In the genomic region with DNA sequence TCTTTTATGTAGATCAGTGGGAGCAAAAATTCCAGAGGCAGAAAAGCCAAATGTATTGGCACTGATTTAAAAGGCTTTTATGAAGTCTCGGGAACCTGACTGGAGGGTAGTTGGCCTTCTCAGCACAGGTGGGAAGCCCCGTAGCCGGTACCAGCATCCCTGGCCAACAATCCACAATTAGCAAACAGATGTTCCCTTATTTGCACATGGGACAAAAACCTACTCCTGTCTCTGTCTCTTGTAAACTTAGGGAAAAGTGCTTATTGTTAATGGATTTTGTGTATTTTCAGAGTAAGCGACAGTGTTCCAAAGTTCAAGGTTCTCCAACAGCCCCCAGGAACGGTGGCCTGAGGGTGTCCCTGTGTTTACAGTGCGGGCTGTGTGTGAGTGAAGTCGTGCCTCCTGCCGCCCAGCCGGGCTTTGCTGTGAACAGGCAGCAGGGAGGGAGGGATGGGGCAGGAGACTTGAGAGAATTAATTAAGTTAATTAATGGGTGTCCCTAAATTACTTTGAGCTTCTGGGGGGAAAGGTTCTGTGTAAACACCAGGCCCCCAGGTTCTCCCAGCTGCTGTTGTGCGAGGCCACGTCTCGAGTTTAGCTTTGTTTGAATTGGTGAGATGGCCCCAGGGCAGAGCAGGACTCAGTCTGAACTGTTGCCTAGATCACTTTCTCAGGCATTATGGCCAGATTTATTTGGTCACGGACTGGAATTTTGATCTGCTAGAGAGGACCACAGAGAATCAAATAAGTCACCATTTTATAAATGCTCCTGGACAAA, we compare ENCODE assay signal across 9 cellular contexts. TPM values are rescaled to one million over a fixed set of nuclear protein-coding genes. Genes with fewer than 3 reads are reported as not detected.
A peak's percentile ranks its signal among the peaks of the same experiment; 100 is the strongest.
DNase-seq lines count a peak whose midpoint lies in the region; ATAC-seq and TF ChIP-seq lines count a peak whose summit lies in the region.
"Had no signal": no experiment of that assay in that cellular context is flagged by ENCODE, and none has a peak within 500 bp of the region (broad histone marks: within the 10 kb centered on the region; RNA-seq: fewer than 3 reads in every experiment).

No MANE protein-coding gene starts in this region.

- no peaks in the 10 kb centered on the region for H3K27me3 Mint-ChIP-seq in activated naive CD4-positive, alpha-beta T cell treated with anti-CD3 and anti-CD28 coated beads, Interleukin-2, amount 50 U/mL, for 24 hours

- DNase-seq in activated naive CD4-positive, alpha-beta T cell treated with anti-CD3 and anti-CD28 coated beads, Interleukin-2, amount 50 U/mL, for 16 hours: no peak
- DNase-seq in RPMI7951 (ENCODE audit: low read depth) (peak; percentile 80), left colon (peak; percentile 40 to 48), transverse colon (no peak), NOMO-1 (lab: John Stamatoyannopoulos, UW; ENCODE audit: unreplicated experiment in 2 of 2) (no peak), T1000 (lab: John Stamatoyannopoulos, UW) (no peak)
- DNase-seq: left ventricle myocardium inferior had no signal

- peak overlapping the region; percentile 26 to 50 (median 46) for H3K27ac ChIP-seq in transverse colon
- H3K27ac ChIP-seq: left ventricle myocardium inferior had no signal

- in situ Hi-C loops in transverse colon (cut with MboI; ENCODE audit: low pct_ligation_motif_present in 1 of 4, low pct_unique_long_range_greater_than_20kb in 1 of 4, low sequenced_read_pairs in 3 of 4): no loop called here

- H3K4me1 ChIP-seq in transverse colon: peaks cover 17 to 67% (median 50%) of the 10 kb centered on the region in 4 donors

- no peaks in the 10 kb centered on the region for H3K9me3 Mint-ChIP-seq in activated naive CD4-positive, alpha-beta T cell treated with anti-CD3 and anti-CD28 coated beads, Interleukin-2, amount 50 U/mL, for 24 hours

- peak overlapping the region; percentile 51 for H3K27ac Mint-ChIP-seq in activated naive CD4-positive, alpha-beta T cell treated with anti-CD3 and anti-CD28 coated beads, Interleukin-2, amount 50 U/mL, for 24 hours

- H3K36me3 ChIP-seq in transverse colon: no peaks in the 10 kb centered on the region
- H3K36me3 ChIP-seq: left ventricle myocardium inferior had no signal

- TF ChIP-seq POLR2A in transverse colon (IDR thresholded peaks at IDR 0.05): no peak

- TF ChIP-seq EP300 in transverse colon (IDR thresholded peaks at IDR 0.05; ENCODE audit: low read depth): no peak

- intact Hi-C loops in left colon (cut with DNase I, micrococcal nuclease): loop anchor here in 1 of 2 donors (10.0 kb wide), 1 partner anchor 89 kb away; no protein-coding TSS in a partner anchor
- intact Hi-C loops in transverse colon (cut with DNase I; ENCODE audit: low total_unique reads): loop anchor here (10.0 kb wide), 1 partner anchor 89 kb away; no protein-coding TSS in a partner anchor

- H3K9me3 ChIP-seq in transverse colon: no peaks in the 10 kb centered on the region
- H3K9me3 ChIP-seq: left ventricle myocardium inferior had no signal

- H3K4me3 Mint-ChIP-seq in activated naive CD4-positive, alpha-beta T cell treated with anti-CD3 and anti-CD28 coated beads, Interleukin-2, amount 50 U/mL, for 24 hours: peak overlapping the region; percentile 89

- ATAC-seq in left colon: no peak
- ATAC-seq in activated CD4-positive, CD25-positive, alpha-beta regulatory T cell treated with anti-CD3 and anti-CD28 coated beads, Interleukin-2, amount 50 U/mL, for 24 hours: no peak

- no peaks in the 10 kb centered on the region for H3K36me3 Mint-ChIP-seq in activated naive CD4-positive, alpha-beta T cell treated with anti-CD3 and anti-CD28 coated beads, Interleukin-2, amount 50 U/mL, for 24 hours

- 32 to 44% methylated on average over 5 to 13 of the region's 13 CpGs for WGBS in transverse colon (ENCODE audit: low coverage in 1 of 2), 2 donors

- H3K27me3 ChIP-seq in transverse colon: no peaks in the 10 kb centered on the region

- H3K4me1 Mint-ChIP-seq in activated naive CD4-positive, alpha-beta T cell treated with anti-CD3 and anti-CD28 coated beads, Interleukin-2, amount 50 U/mL, for 24 hours: peaks cover 68% of the 10 kb centered on the region

- TF ChIP-seq CTCF in transverse colon (IDR thresholded peaks at IDR 0.05): no peak

- H3K4me3 ChIP-seq in transverse colon: no peak overlapping the region
- H3K4me3 ChIP-seq: left ventricle myocardium inferior had no signal

RNA-seq across cellular contexts. Expression of gene SYNJ2, which starts 3.9 kb away (rescaled TPM):
- total RNA-seq in RPMI7951 (2014; rRNA removed; shearing (Covaris generic)): 47.8 and 50.3 TPM in 2 replicates
- total RNA-seq in left colon: 10 to 100 TPM; 35.4 to 50.1 TPM
- 10 to 100 TPM; 27.8 to 42.6 (median 31.8) TPM for total RNA-seq in transverse colon

Comparison
In these comparisons a context has a peak if more than half of its experiments do, and no peak if none do; other contexts are left out.
1. DNase-seq: peak in RPMI7951 (single experiment) and left colon (2 of 2); none in activated naive CD4-positive, alpha-beta T cell treated with anti-CD3 and anti-CD28 coated beads, Interleukin-2, amount 50 U/mL, for 16 hours (single experiment), transverse colon (single experiment), NOMO-1 (0 of 2) and T1000 (single experiment).